1 cellular context compared by ENCODE assay signal in the genomic region with DNA sequence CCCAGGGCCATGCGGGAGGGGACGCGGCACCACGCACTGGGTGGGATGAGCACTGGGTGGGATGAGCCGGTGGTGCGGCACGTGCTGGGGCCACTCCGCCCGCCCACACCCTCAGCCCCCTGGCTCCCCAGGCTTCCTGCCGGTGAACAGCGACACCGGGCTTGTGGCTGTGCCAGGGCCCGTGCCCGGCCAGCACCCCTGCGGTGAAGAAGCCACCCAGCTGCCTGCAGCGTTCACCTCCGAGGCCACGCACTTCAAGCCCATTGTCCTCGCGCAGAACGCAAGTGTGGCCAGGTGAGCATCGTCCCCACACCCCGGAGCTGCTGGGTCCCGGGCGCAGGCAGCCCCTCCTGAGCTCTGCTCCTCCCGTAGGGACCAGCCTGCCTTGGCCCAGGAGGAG.
TF ChIP-seq lines count a peak whose summit lies in the region.

No MANE protein-coding gene starts in this region.

TF ChIP-seq in H1, 55 proteins besides CTCF, POLR2A, EP300 and RAD21:
- TF ChIP-seq, protein P1, sequence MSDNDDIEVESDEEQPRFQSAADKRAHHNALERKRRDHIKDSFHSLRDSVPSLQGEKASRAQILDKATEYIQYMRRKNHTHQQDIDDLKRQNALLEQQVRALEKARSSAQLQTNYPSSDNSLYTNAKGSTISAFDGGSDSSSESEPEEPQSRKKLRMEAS (IDR thresholded peaks at IDR 0.05), result no peak
- TF ChIP-seq CEBPB (IDR thresholded peaks at IDR 0.05; ENCODE audit: low read depth, low read length) (no peak), ASH2L (IDR thresholded peaks at IDR 0.05; ENCODE audit: low read length) (no peak), BACH1 (IDR thresholded peaks at IDR 0.05; ENCODE audit: low read length) (no peak), RBBP5 (IDR thresholded peaks at IDR 0.05; ENCODE audit: borderline replicate concordance, low read depth, low read length) (no peak), BRCA1 (IDR thresholded peaks at IDR 0.05; ENCODE audit: low read depth, low read length) (no peak), TBP (IDR thresholded peaks at IDR 0.05; ENCODE audit: low read depth, low read length) (no peak), FOSL1 (IDR thresholded peaks at IDR 0.05; ENCODE audit: insufficient read depth, low read depth, low read length) (no peak), CBX8 (IDR thresholded peaks at IDR 0.05; ENCODE audit: borderline replicate concordance, low read depth, low read length) (no peak), RFX5 (IDR thresholded peaks at IDR 0.05; ENCODE audit: borderline replicate concordance, low read depth, low read length) (no peak), BCL11A (IDR thresholded peaks at IDR 0.05; ENCODE audit: low read depth in 2 of 2, low read length in 2 of 2) (no peak), SIRT6 (IDR thresholded peaks at IDR 0.05; ENCODE audit: low read length) (no peak)
